Comparison of ENCODE assay signal across 9 cellular contexts in the genomic region with DNA sequence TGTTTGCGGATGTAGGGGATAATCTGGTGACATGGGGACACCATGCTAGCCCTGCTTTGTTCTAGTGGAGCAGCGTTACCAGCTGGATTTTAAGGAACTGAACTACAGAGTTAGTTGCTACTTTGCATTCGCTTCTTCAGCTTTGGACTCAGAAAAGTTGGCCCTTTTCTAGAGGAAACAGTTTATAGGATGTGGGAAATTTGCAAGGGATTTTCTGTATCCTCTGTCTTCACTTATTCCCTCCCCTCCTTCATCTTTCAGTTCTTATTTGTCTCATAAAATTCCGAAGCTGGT. TPM values are rescaled to one million over a fixed set of nuclear protein-coding genes. Genes with fewer than 3 reads are reported as not detected.
A peak's percentile ranks its signal among the peaks of the same experiment; 100 is the strongest.
DNase-seq lines count a peak whose midpoint lies in the region; FAIRE-seq and TF ChIP-seq lines count a peak whose summit lies in the region.
"Had no signal": no experiment of that assay in that cellular context is flagged by ENCODE, and none has a peak within 500 bp of the region (broad histone marks: within the 10 kb centered on the region; RNA-seq: fewer than 3 reads in every experiment).

No MANE protein-coding gene starts in this region.

- no peak for FAIRE-seq in GM12891 (lab: Jason Lieb, UNC)
- FAIRE-seq: islet of Langerhans had no signal

- no peak for DNase-seq in GM12891 (ENCODE audit: insufficient read length, low spot score)
- DNase-seq in epithelial cell of proximal tubule (ENCODE audit: low read depth), result no peak
- no peak for DNase-seq in G401 (ENCODE audit: low spot score)
- DNase-seq in NCI-H1048 (lab: John Stamatoyannopoulos, UW), result no peak
- DNase-seq in glomerular visceral epithelial cell (ENCODE audit: extremely low spot score), result no peak
- no peak for DNase-seq in GM10248 (ENCODE audit: extremely low spot score)

- peaks cover 44% of the 10 kb centered on the region for H3K4me1 ChIP-seq in OCI-LY3 (ENCODE audit: low read length)
- H3K4me1 ChIP-seq in rectal smooth muscle tissue (ENCODE audit: control insufficient read depth, insufficient read depth, low read length), result peaks cover 11% of the 10 kb centered on the region

- H3K4me3 ChIP-seq in OCI-LY3 (ENCODE audit: low read length), result no peak overlapping the region
- H3K4me3 ChIP-seq in epithelial cell of proximal tubule (ENCODE audit: low read depth, low read length), result peak overlapping the region; percentile 74
- H3K4me3 ChIP-seq in rectal smooth muscle tissue (ENCODE audit: low read length), result peak overlapping the region; percentile 76

- CTCF ChIA-PET in GM10248 (lab: Yijun Ruan, JAX), result interaction anchor here (1.4 to 4.0 kb wide), 3 partner anchors 9 to 82 kb away, joined by 3 to 44 read pairs (median 6); no protein-coding TSS in a partner anchor

- H4K20me1 ChIP-seq in OCI-LY3 (ENCODE audit: insufficient read depth, low read length), result peaks cover 67% of the 10 kb centered on the region

- H3K4me2 ChIP-seq in OCI-LY3 (ENCODE audit: low read length), result peak overlapping the region; percentile 99

- H3K36me3 ChIP-seq in OCI-LY3 (replicated peaks; ENCODE audit: low read depth, low read length) (no peaks in the 10 kb centered on the region), rectal smooth muscle tissue (ENCODE audit: control insufficient read depth, insufficient read depth, low read length) (no peaks in the 10 kb centered on the region)

- H3K27ac ChIP-seq in OCI-LY3 (ENCODE audit: low read length), result no peak overlapping the region
- H3K27ac ChIP-seq in rectal smooth muscle tissue (ENCODE audit: low read depth, low read length), result no peak overlapping the region

- POLR2A ChIA-PET in GM10248 (lab: Yijun Ruan, JAX), result interaction anchor here (0.6 kb wide), 1 partner anchor 12 kb away, joined by 5 read pairs; no protein-coding TSS in a partner anchor

- no peak overlapping the region for H2AFZ ChIP-seq in OCI-LY3 (ENCODE audit: low read depth, low read length)

- no peaks in the 10 kb centered on the region for H3K27me3 ChIP-seq in OCI-LY3 (ENCODE audit: low read depth, low read length)
- no peaks in the 10 kb centered on the region for H3K27me3 ChIP-seq in rectal smooth muscle tissue (ENCODE audit: control insufficient read depth, insufficient read depth, low read length)

- in situ Hi-C loops in G401 (cut with HindIII; ENCODE audit: low sequenced_read_pairs), result no loop called here

- TF ChIP-seq POLR2A in GM12891 (IDR thresholded peaks at IDR 0.05; ENCODE audit: low read depth, low read length), result no peak

- no peaks in the 10 kb centered on the region for H3K9me3 ChIP-seq in OCI-LY3 (ENCODE audit: insufficient read depth, low read length)

- TF ChIP-seq CTCF in OCI-LY3 (IDR thresholded peaks at IDR 0.05; ENCODE audit: low read depth, low read length) (no peak), epithelial cell of proximal tubule (conservative IDR thresholded peaks at IDR 0.05; ENCODE audit: low read depth, low read length) (no peak), GM10248 (IDR thresholded peaks at IDR 0.05; ENCODE audit: control extremely low read depth, extremely low read depth, low read depth, missing control alignments) (no peak)

- no peak overlapping the region for H3K9ac ChIP-seq in OCI-LY3 (ENCODE audit: low read length)
- peak overlapping the region; percentile 49 for H3K9ac ChIP-seq in rectal smooth muscle tissue (ENCODE audit: low read length)

- H3K79me2 ChIP-seq in OCI-LY3 (ENCODE audit: low read length), result peaks cover 72% of the 10 kb centered on the region

TF ChIP-seq in GM12891, 5 proteins besides CTCF, POLR2A, EP300 and RAD21:
- TF ChIP-seq PAX5 (IDR thresholded peaks at IDR 0.05; ENCODE audit: insufficient read depth, low read length, severe bottlenecking) (no peak), SPI1 (IDR thresholded peaks at IDR 0.05; ENCODE audit: low read depth, low read length) (peak; percentile 47; the same call in 1 of the 2 replicates)
TF ChIP-seq in GM12891: peak in this region for 1.

RNA-seq across cellular contexts. Expression of gene GATAD2A, which starts 2.1 kb away (rescaled TPM):
- 24.8 TPM for polyA plus RNA-seq in GM12891 (2012; ENCODE audit: low read depth, missing spikeins)
- total RNA-seq in epithelial cell of proximal tubule, result 86.2 and 118 TPM in 2 replicates
- 47.2 and 80.3 TPM in 2 replicates for total RNA-seq in G401 (2014; rRNA removed; shearing (Covaris generic))
